ENCODE assay signal across 15 cellular contexts in the genomic region with DNA sequence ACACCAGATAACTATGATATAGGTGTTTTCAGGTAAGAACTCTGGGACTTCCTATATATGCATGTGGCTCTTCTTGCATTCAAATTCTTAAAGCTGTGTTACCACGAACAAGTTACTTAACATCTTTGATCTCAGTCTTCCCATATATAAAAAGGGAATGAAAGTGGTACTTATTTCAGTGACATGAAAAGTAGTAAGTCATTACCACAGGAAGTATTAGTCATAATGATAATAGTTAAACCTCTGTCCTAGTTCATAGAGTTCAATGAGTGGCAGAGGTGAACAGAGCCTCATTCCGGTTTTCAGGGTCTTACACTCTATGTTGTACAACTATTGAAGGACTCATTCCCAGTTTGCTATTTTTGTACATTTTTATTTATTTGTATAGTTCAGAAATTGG.
A peak's percentile ranks its signal among the peaks of the same experiment; 100 is the strongest.
DNase-seq lines count a peak whose midpoint lies in the region; ATAC-seq lines count a peak whose summit lies in the region.
"Had no signal": no experiment of that assay in that cellular context is flagged by ENCODE, and none has a peak within 500 bp of the region (broad histone marks: within the 10 kb centered on the region; RNA-seq: fewer than 3 reads in every experiment).

No MANE protein-coding gene starts in this region.

- no peak overlapping the region for H3K9ac ChIP-seq in Karpas-422 (ENCODE audit: low read length)

- H3K27me3 Mint-ChIP-seq in immature natural killer cell (ENCODE audit: low read depth in 3 of 3): peaks cover 0 to 2% (median 0%) of the 10 kb centered on the region in 3 donors
- H3K27me3 Mint-ChIP-seq: activated naive CD8-positive, alpha-beta T cell treated with anti-CD3 and anti-CD28 coated beads, Interleukin-2, amount 10 ng/mL, durations not matched to agents 7 days and 5 days; B cell had no signal

- H3K9me3 ChIP-seq in Karpas-422 (ENCODE audit: low read length) (peaks cover 13% of the 10 kb centered on the region), right cardiac atrium (ENCODE audit: control insufficient read depth, low read length) (no peaks in the 10 kb centered on the region)
- H3K9me3 ChIP-seq: mucosa of descending colon had no signal

- no peak overlapping the region for H3K27ac Mint-ChIP-seq in immature natural killer cell
- H3K27ac Mint-ChIP-seq: activated naive CD8-positive, alpha-beta T cell treated with anti-CD3 and anti-CD28 coated beads, Interleukin-2, amount 10 ng/mL, durations not matched to agents 7 days and 5 days; B cell had no signal

- H3K4me1 ChIP-seq in Karpas-422 (ENCODE audit: low read length) (no peaks in the 10 kb centered on the region), right cardiac atrium (ENCODE audit: control insufficient read depth, insufficient read depth, low read length) (no peaks in the 10 kb centered on the region)

- no peaks in the 10 kb centered on the region for H3K4me1 Mint-ChIP-seq in immature natural killer cell
- H3K4me1 Mint-ChIP-seq: activated naive CD8-positive, alpha-beta T cell treated with anti-CD3 and anti-CD28 coated beads, Interleukin-2, amount 10 ng/mL, durations not matched to agents 7 days and 5 days; B cell had no signal

- intact Hi-C loops in right cardiac atrium (cut with DNase I): no loop called here

- 66% methylated on average over 2 of the region's 2 CpGs for WGBS in right cardiac atrium

- H3K27ac ChIP-seq in Karpas-422 (ENCODE audit: low read length) (no peak overlapping the region), right cardiac atrium (ENCODE audit: low read length) (no peak overlapping the region)

- peak; percentile 34 for DNase-seq in NCI-H69 (lab: John Stamatoyannopoulos, UW)
- no peak for DNase-seq in immature natural killer cell
- DNase-seq in Karpas-422: no peak
- no peak for DNase-seq in NCI-H2227 treated with DMSO at 0.1 percent for 48 hours (lab: John Stamatoyannopoulos, UW)
- DNase-seq in right cardiac atrium: no peak
- DNase-seq: activated CD4-positive, alpha-beta T cell treated with anti-CD3 and anti-CD28 coated beads for 1 hour; activated naive CD8-positive, alpha-beta T cell treated with anti-CD3 and anti-CD28 coated beads, Interleukin-2, amount 10 ng/mL, durations not matched to agents 7 days and 5 days; effector memory CD4-positive, alpha-beta T cell; hypothalamus; mucosa of descending colon; retina had no signal

- H3K4me3 ChIP-seq in Karpas-422 (ENCODE audit: low read length): no peak overlapping the region
- H3K4me3 ChIP-seq in right cardiac atrium (ENCODE audit: low read length): no peak overlapping the region
- H3K4me3 ChIP-seq: mucosa of descending colon had no signal

- H3K4me3 Mint-ChIP-seq in immature natural killer cell: no peak overlapping the region
- H3K4me3 Mint-ChIP-seq: activated naive CD8-positive, alpha-beta T cell treated with anti-CD3 and anti-CD28 coated beads, Interleukin-2, amount 10 ng/mL, durations not matched to agents 7 days and 5 days; B cell had no signal

- H3K79me2 ChIP-seq in Karpas-422 (ENCODE audit: low read length): no peaks in the 10 kb centered on the region

- H3K36me3 ChIP-seq in Karpas-422 (ENCODE audit: insufficient read depth, low read length): no peaks in the 10 kb centered on the region

- no peaks in the 10 kb centered on the region for H3K27me3 ChIP-seq in Karpas-422 (ENCODE audit: low read length)
- H3K27me3 ChIP-seq in right cardiac atrium (ENCODE audit: control insufficient read depth, insufficient read depth): no peaks in the 10 kb centered on the region

- no peaks in the 10 kb centered on the region for H4K20me1 ChIP-seq in Karpas-422 (ENCODE audit: insufficient read depth, low read depth, low read length)

- H3K4me2 ChIP-seq in Karpas-422 (ENCODE audit: low read depth, low read length, poor library complexity, severe bottlenecking): no peak overlapping the region

- no peaks in the 10 kb centered on the region for H3K36me3 Mint-ChIP-seq in immature natural killer cell
- H3K36me3 Mint-ChIP-seq: activated naive CD8-positive, alpha-beta T cell treated with anti-CD3 and anti-CD28 coated beads, Interleukin-2, amount 10 ng/mL, durations not matched to agents 7 days and 5 days had no signal

- ATAC-seq in GM18502 (IDR thresholded peaks at IDR 0.05; ENCODE audit: poor library complexity, unreplicated experiment) (peak; percentile 87), GM21360 (IDR thresholded peaks at IDR 0.05; ENCODE audit: unreplicated experiment) (peak; percentile 95), HG03039 (IDR thresholded peaks at IDR 0.05; ENCODE audit: unreplicated experiment) (peak; percentile 87), right cardiac atrium (no peak)
- ATAC-seq: mucosa of descending colon had no signal

- no peaks in the 10 kb centered on the region; the same call in 1 of the 2 replicates for H3K9me2 ChIP-seq in Karpas-422 (replicated peaks; ENCODE audit: insufficient read depth, low read length)

- H3K9me3 Mint-ChIP-seq in immature natural killer cell: peaks cover 0 to 11% (median 1%) of the 10 kb centered on the region in 6 donors
- H3K9me3 Mint-ChIP-seq: activated naive CD8-positive, alpha-beta T cell treated with anti-CD3 and anti-CD28 coated beads, Interleukin-2, amount 10 ng/mL, durations not matched to agents 7 days and 5 days had no signal

- H2AFZ ChIP-seq in Karpas-422 (ENCODE audit: low read length): no peak overlapping the region

Comparison
In these comparisons a context has a peak if more than half of its experiments do, and no peak if none do; other contexts are left out.
1. ATAC-seq: peak in GM18502 (single experiment), GM21360 (single experiment) and HG03039 (single experiment); none in right cardiac atrium (0 of 2).